1 cellular context compared by ENCODE assay signal in genomic region chr7:33040803-33041516, GRCh38.
A peak's percentile ranks its signal among the peaks of the same experiment; 100 is the strongest.
TF ChIP-seq lines count a peak whose summit lies in the region.

No MANE protein-coding gene starts in this region.

TF ChIP-seq in GM12878, 131 proteins besides CTCF, POLR2A, EP300 and RAD21 (continued from another document):
- TF ChIP-seq IRF3 (IDR thresholded peaks at IDR 0.05): no peak
- no peak for TF ChIP-seq ZZZ3 (IDR thresholded peaks at IDR 0.05; ENCODE audit: control insufficient read depth, insufficient read length, low read depth)
- TF ChIP-seq CEBPB (IDR thresholded peaks at IDR 0.05; ENCODE audit: borderline replicate concordance in 1 of 2, low read depth in 2 of 2, low read length in 2 of 2): no peak
- TF ChIP-seq PAX5 (IDR thresholded peaks at IDR 0.05; ENCODE audit: borderline replicate concordance, low read depth, low read length): peak; percentile 61; the same call in 1 of the 2 replicates
- no peak for TF ChIP-seq ZBTB11 (CRISPR knock-in tag; IDR thresholded peaks at IDR 0.05)
- TF ChIP-seq NRF1 (conservative IDR thresholded peaks at IDR 0.05; ENCODE audit: low read depth, low read length): no peak
TF ChIP-seq in GM12878: peak in this region for 20.
